Comparison of ENCODE assay signal across 10 cellular contexts in the genomic region with DNA sequence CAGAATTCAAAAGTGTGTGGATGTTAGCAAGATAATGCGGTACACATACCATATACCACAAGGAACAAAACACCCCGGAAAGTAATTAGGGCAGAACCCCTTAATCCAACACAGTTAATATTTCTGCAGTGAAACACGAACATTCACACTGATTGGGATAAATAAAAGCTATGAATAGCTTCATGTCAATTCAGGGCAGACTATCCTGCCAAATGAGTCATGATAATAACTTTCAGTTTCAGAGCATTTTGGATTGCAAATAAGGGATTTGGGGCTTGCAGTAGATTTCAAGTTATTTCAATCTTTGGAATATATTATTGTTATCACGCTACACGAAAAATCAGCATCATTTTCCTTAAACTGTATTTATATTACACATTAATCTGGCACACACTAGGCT. TPM values are rescaled to one million over a fixed set of nuclear protein-coding genes. Genes with fewer than 3 reads are reported as not detected.
A peak's percentile ranks its signal among the peaks of the same experiment; 100 is the strongest.
DNase-seq lines count a peak whose midpoint lies in the region; ATAC-seq and TF ChIP-seq lines count a peak whose summit lies in the region.
"Had no signal": no experiment of that assay in that cellular context is flagged by ENCODE, and none has a peak within 500 bp of the region (broad histone marks: within the 10 kb centered on the region; RNA-seq: fewer than 3 reads in every experiment).

No MANE protein-coding gene starts in this region.

- H3K4me3 ChIP-seq in WI38 (ENCODE audit: low read depth, low read length) (peak overlapping the region; percentile 8; the same call in 1 of the 2 replicates), fibroblast of villous mesenchyme (ENCODE audit: low read depth, low read length) (no peak overlapping the region), skeletal muscle tissue (ENCODE audit: low read length in 3 of 3) (peak overlapping the region in 2 of 3 donors; percentile 9 to 29), SJCRH30 (no peak overlapping the region)

- H3K9me3 ChIP-seq in skeletal muscle tissue (ENCODE audit: control insufficient read depth in 3 of 3, low read length in 3 of 3) (no peaks in the 10 kb centered on the region), SJCRH30 (replicated peaks) (no peaks in the 10 kb centered on the region)

- ATAC-seq in HG02642 (IDR thresholded peaks at IDR 0.05; ENCODE audit: poor library complexity, unreplicated experiment) (no peak), GM21381 (IDR thresholded peaks at IDR 0.05; ENCODE audit: unreplicated experiment) (no peak)

- no peak overlapping the region for H3K9ac ChIP-seq in skeletal muscle tissue (ENCODE audit: low read depth in 1 of 3, low read length in 3 of 3)

- TF ChIP-seq CTCF in WI38 (IDR thresholded peaks at IDR 0.05; ENCODE audit: low read depth, low read length) = no peak
- no peak for TF ChIP-seq CTCF in fibroblast of villous mesenchyme (IDR thresholded peaks at IDR 0.05; ENCODE audit: insufficient read depth, low read depth, low read length)

- H3K27ac ChIP-seq in skeletal muscle tissue (ENCODE audit: low read depth, low read length) (peak overlapping the region; percentile 88), SJCRH30 (no peak overlapping the region)

- peaks cover 79 to 85% (median 80%) of the 10 kb centered on the region in 3 donors for H3K4me1 ChIP-seq in skeletal muscle tissue (ENCODE audit: control insufficient read depth in 3 of 3, insufficient read depth in 3 of 3, low read length in 3 of 3)
- H3K4me1 ChIP-seq in SJCRH30 = no peaks in the 10 kb centered on the region

- H3K27me3 ChIP-seq in skeletal muscle tissue (ENCODE audit: control insufficient read depth in 3 of 3, insufficient read depth in 3 of 3, low read length in 3 of 3) = no peaks in the 10 kb centered on the region
- no peaks in the 10 kb centered on the region for H3K27me3 ChIP-seq in SJCRH30

- H3K36me3 ChIP-seq in skeletal muscle tissue (ENCODE audit: control insufficient read depth in 3 of 3, insufficient read depth in 3 of 3, low read length in 3 of 3) (peaks cover 0 to 6% (median 5%) of the 10 kb centered on the region in 3 donors), SJCRH30 (no peaks in the 10 kb centered on the region)

- DNase-seq in GM04504 (ENCODE audit: low read depth) (peak; percentile 40), fibroblast of villous mesenchyme (ENCODE audit: low read depth) (peak; percentile 71), NCI-H2107 (lab: John Stamatoyannopoulos, UW) (no peak), SJCRH30 (no peak)
- DNase-seq: activated T-cell treated with anti-CD3 and anti-CD28 coated beads, Interleukin-2, amount 50 U/mL, for 48 hours; NK-92 treated with Interleukin-12 subunit alpha and Interleukin-12 subunit beta, amount 100 ng/mL, for 24 hours had no signal

RNA-seq across cellular contexts. Expression of gene IRF2, which starts 24.3 kb away (rescaled TPM):
- 17.4 and 42.3 TPM in 2 replicates for total RNA-seq in fibroblast of villous mesenchyme
- 18.8 TPM for total RNA-seq in skeletal muscle tissue
- total RNA-seq in SJCRH30 (2014; rRNA removed; shearing (Covaris generic)) = 6.1 and 6.5 TPM in 2 replicates

Comparison
In these comparisons a context has a peak if more than half of its experiments do, and no peak if none do; other contexts are left out.
1. DNase-seq: peak in GM04504 (single experiment) and fibroblast of villous mesenchyme (single experiment); none in NCI-H2107 (single experiment) and SJCRH30 (0 of 2).
2. H3K4me3 ChIP-seq: peak in WI38 (single experiment) and skeletal muscle tissue (2 of 3); none in fibroblast of villous mesenchyme (single experiment) and SJCRH30 (single experiment).